In genomic region chr12:55716582-55717396, GRCh38 we compare ENCODE assay signal across 8 cellular contexts. TPM values are rescaled to one million over a fixed set of nuclear protein-coding genes. Genes with fewer than 3 reads are reported as not detected.
DNase-seq lines count a peak whose midpoint lies in the region; ATAC-seq and TF ChIP-seq lines count a peak whose summit lies in the region.

No MANE protein-coding gene starts in this region.

- peak overlapping the region; percentile 99 for H3K27ac Mint-ChIP-seq in activated T-cell treated with anti-CD3 and anti-CD28 coated beads, Interleukin-2, amount 50 U/mL, for 72 hours
- peak overlapping the region; percentile 79 for H3K27ac Mint-ChIP-seq in neural progenitor cell

- peaks cover 36% of the 10 kb centered on the region for H3K4me1 Mint-ChIP-seq in activated T-cell treated with anti-CD3 and anti-CD28 coated beads, Interleukin-2, amount 50 U/mL, for 72 hours (ENCODE audit: low read depth)
- peaks cover 41% of the 10 kb centered on the region for H3K4me1 Mint-ChIP-seq in neural progenitor cell

- H3K79me2 ChIP-seq in neural progenitor cell (ENCODE audit: low read depth): peaks cover 16% of the 10 kb centered on the region

- peak overlapping the region; percentile 91 for H3K27ac ChIP-seq in effector memory CD4-positive, alpha-beta T cell (ENCODE audit: insufficient read depth, low read length, poor library complexity, severe bottlenecking)
- H3K27ac ChIP-seq in neural progenitor cell: peak overlapping the region; percentile 85

- peaks cover 38% of the 10 kb centered on the region for H3F3A ChIP-seq in neural progenitor cell (ENCODE audit: low read depth)

- peak overlapping the region; percentile 75 for H3K4me3 ChIP-seq in NT2/D1 (ENCODE audit: insufficient read length, low read depth)
- peak overlapping the region; percentile 96 for H3K4me3 ChIP-seq in effector memory CD4-positive, alpha-beta T cell (ENCODE audit: insufficient read depth, low read depth, low read length, poor library complexity, severe bottlenecking)
- H3K4me3 ChIP-seq in neural progenitor cell: peak overlapping the region; percentile 88

- H3K4me2 ChIP-seq in neural progenitor cell: peak overlapping the region; percentile 79

- no peak for DNase-seq in activated T-cell treated with anti-CD3 and anti-CD28 coated beads, Interleukin-2, amount 50 U/mL, for 72 hours
- DNase-seq in activated T-cell treated with anti-CD3 and anti-CD28 coated beads for 4 hours (no peak), NT2/D1 (ENCODE audit: low read depth, low spot score) (no peak), neural progenitor cell (ENCODE audit: low spot score) (peak; percentile 43), occipital lobe (lab: John Stamatoyannopoulos, UW) (no peak)
- no peak for DNase-seq in effector memory CD4-positive, alpha-beta T cell

- H3K36me3 ChIP-seq in NT2/D1 (ENCODE audit: insufficient read depth, insufficient read length, low read length): peaks cover 17% of the 10 kb centered on the region
- H3K36me3 ChIP-seq in effector memory CD4-positive, alpha-beta T cell (ENCODE audit: control insufficient read depth, insufficient read depth, low read length): peaks cover 16% of the 10 kb centered on the region
- H3K36me3 ChIP-seq in neural progenitor cell: no peaks in the 10 kb centered on the region

- H3K36me3 Mint-ChIP-seq in activated T-cell treated with anti-CD3 and anti-CD28 coated beads, Interleukin-2, amount 50 U/mL, for 72 hours (ENCODE audit: insufficient read depth in 2 of 2): no peaks in the 10 kb centered on the region
- peaks cover 3% of the 10 kb centered on the region for H3K36me3 Mint-ChIP-seq in neural progenitor cell

- H3K9me3 ChIP-seq in NT2/D1 (ENCODE audit: insufficient read depth, low read length): no peaks in the 10 kb centered on the region
- no peaks in the 10 kb centered on the region for H3K9me3 ChIP-seq in effector memory CD4-positive, alpha-beta T cell (ENCODE audit: control insufficient read depth, low read length)
- H3K9me3 ChIP-seq in neural progenitor cell (ENCODE audit: low read depth): no peaks in the 10 kb centered on the region

- H2AFZ ChIP-seq in neural progenitor cell (replicated peaks): peak overlapping the region; percentile 87

- ATAC-seq in activated T-cell treated with anti-CD3 and anti-CD28 coated beads, Interleukin-2, amount 50 U/mL, for 72 hours (replicated peaks in 1 of 2): no peak
- no peak for ATAC-seq in HG02588 (IDR thresholded peaks at IDR 0.05; ENCODE audit: unreplicated experiment)
- ATAC-seq in GM19467 (IDR thresholded peaks at IDR 0.05; ENCODE audit: unreplicated experiment): no peak

- no peaks in the 10 kb centered on the region for H4K20me1 ChIP-seq in neural progenitor cell (ENCODE audit: low read depth)

- H3K4me1 ChIP-seq in NT2/D1 (ENCODE audit: insufficient read depth, insufficient read length) (peaks cover 14% of the 10 kb centered on the region), neural progenitor cell (peaks cover 31% of the 10 kb centered on the region)
- peaks cover 21% of the 10 kb centered on the region for H3K4me1 ChIP-seq in effector memory CD4-positive, alpha-beta T cell (ENCODE audit: control insufficient read depth, insufficient read depth, low read length, poor library complexity, severe bottlenecking)

- peaks cover 13% of the 10 kb centered on the region for H3K27me3 ChIP-seq in NT2/D1 (ENCODE audit: insufficient read depth, insufficient read length)
- no peaks in the 10 kb centered on the region for H3K27me3 ChIP-seq in effector memory CD4-positive, alpha-beta T cell (replicated peaks; ENCODE audit: control insufficient read depth, insufficient read depth, low read length, poor library complexity, severe bottlenecking)
- H3K27me3 ChIP-seq in neural progenitor cell: peaks cover 10% of the 10 kb centered on the region

- H3K4me3 Mint-ChIP-seq in activated T-cell treated with anti-CD3 and anti-CD28 coated beads, Interleukin-2, amount 50 U/mL, for 72 hours: peak overlapping the region; percentile 98
- H3K4me3 Mint-ChIP-seq in neural progenitor cell: peak overlapping the region; percentile 92

- H3K9me3 Mint-ChIP-seq in activated T-cell treated with anti-CD3 and anti-CD28 coated beads, Interleukin-2, amount 50 U/mL, for 72 hours: no peaks in the 10 kb centered on the region
- peaks cover 6% of the 10 kb centered on the region for H3K9me3 Mint-ChIP-seq in neural progenitor cell

- TF ChIP-seq CTCF in neural progenitor cell (IDR thresholded peaks at IDR 0.05): no peak

- no peaks in the 10 kb centered on the region for H3K27me3 Mint-ChIP-seq in activated T-cell treated with anti-CD3 and anti-CD28 coated beads, Interleukin-2, amount 50 U/mL, for 72 hours (ENCODE audit: low read depth)
- H3K27me3 Mint-ChIP-seq in neural progenitor cell (ENCODE audit: insufficient read depth, low read depth): peaks cover 20% of the 10 kb centered on the region

- H3K9ac ChIP-seq in NT2/D1 (ENCODE audit: insufficient read length, low read depth) (peak overlapping the region; percentile 90), neural progenitor cell (peak overlapping the region; percentile 59)

RNA-seq across cellular contexts. Expression of gene BLOC1S1, which starts 0.9 kb away (rescaled TPM):
- 100 to 1,000 TPM; 116 to 121 TPM for total RNA-seq in activated T-cell treated with anti-CD3 and anti-CD28 coated beads, Interleukin-2, amount 50 U/mL, for 72 hours
- total RNA-seq in neural progenitor cell (ENCODE audit: low replicate concordance) (48.1 and 92.5 TPM in 2 replicates), occipital lobe (46.0 TPM)

RNA-seq across cellular contexts. Expression of gene RDH5, which starts 3.4 kb away (rescaled TPM):
- total RNA-seq in activated T-cell treated with anti-CD3 and anti-CD28 coated beads, Interleukin-2, amount 50 U/mL, for 72 hours: 1 to 10 TPM; 7.3 to 9.3 TPM
- total RNA-seq in neural progenitor cell (ENCODE audit: low replicate concordance): 3.0 and 14.6 TPM in 2 replicates
- 6.6 TPM for total RNA-seq in occipital lobe

RNA-seq across cellular contexts. Expression of gene ITGA7, which starts 9.1 kb away (rescaled TPM):
- 1 to 10 TPM; 6.6 to 8.9 TPM for total RNA-seq in activated T-cell treated with anti-CD3 and anti-CD28 coated beads, Interleukin-2, amount 50 U/mL, for 72 hours
- total RNA-seq in neural progenitor cell (ENCODE audit: low replicate concordance) (43.4 and 75.2 TPM in 2 replicates), occipital lobe (6.2 TPM)

RNA-seq across cellular contexts. Expression of gene CD63, which starts 12.0 kb away (rescaled TPM):
- total RNA-seq in activated T-cell treated with anti-CD3 and anti-CD28 coated beads, Interleukin-2, amount 50 U/mL, for 72 hours: 100 to 1,000 TPM; 122 to 154 TPM
- total RNA-seq in neural progenitor cell (ENCODE audit: low replicate concordance) (257 and 305 TPM in 2 replicates), occipital lobe (187 TPM)

RNA-seq across cellular contexts. Expression of gene GDF11, which starts 26.1 kb away (rescaled TPM):
- 1 to 10 TPM; 3.4 to 4.8 TPM for total RNA-seq in activated T-cell treated with anti-CD3 and anti-CD28 coated beads, Interleukin-2, amount 50 U/mL, for 72 hours
- total RNA-seq in neural progenitor cell (ENCODE audit: low replicate concordance) (9.1 and 21.9 TPM in 2 replicates), occipital lobe (6.6 TPM)
